11 cellular contexts compared by ENCODE assay signal in genomic region chr17:74833501-74834361, GRCh38. TPM values are rescaled to one million over a fixed set of nuclear protein-coding genes. Genes with fewer than 3 reads are reported as not detected.
A peak's percentile ranks its signal among the peaks of the same experiment; 100 is the strongest.
DNase-seq lines count a peak whose midpoint lies in the region; ATAC-seq and TF ChIP-seq lines count a peak whose summit lies in the region.
"Had no signal": no experiment of that assay in that cellular context is flagged by ENCODE, and none has a peak within 500 bp of the region (broad histone marks: within the 10 kb centered on the region; RNA-seq: fewer than 3 reads in every experiment).

No MANE protein-coding gene starts in this region.

- H3T11ph ChIP-seq in H9 (ENCODE audit: low read length): no peak overlapping the region

- H4K8ac ChIP-seq in H9 (replicated peaks; ENCODE audit: insufficient read length, low read depth, low read length): no peak overlapping the region

- H3K4me3 Mint-ChIP-seq in H9: no peak overlapping the region

- H3K4me1 ChIP-seq in H9 (ENCODE audit: insufficient read depth, low read length) (no peaks in the 10 kb centered on the region), esophagus squamous epithelium (no peaks in the 10 kb centered on the region)

- H3K9me3 ChIP-seq in H9 (ENCODE audit: control insufficient read depth, low read depth, low read length) (no peaks in the 10 kb centered on the region), esophagus squamous epithelium (no peaks in the 10 kb centered on the region)
- H3K9me3 ChIP-seq: Caco-2, heart left ventricle had no signal

- H3K23ac ChIP-seq in H9 (ENCODE audit: insufficient read length, low read depth, low read length): no peak overlapping the region

- H3K27me3 Mint-ChIP-seq in H9 (ENCODE audit: low read depth): peaks cover 3% of the 10 kb centered on the region

- no peak overlapping the region for H2AFZ ChIP-seq in H9 (ENCODE audit: low read length)

- no CpG with 5 or more reads among the region's 15 CpGs for WGBS in H9 (ENCODE audit: extremely low coverage, insufficient read length, low lambda C conversion rate)
- 79 to 83% methylated on average over 6 to 13 of the region's 15 CpGs for WGBS in esophagus squamous epithelium, 2 donors

- no peak overlapping the region for H3K4me2 ChIP-seq in H9 (ENCODE audit: insufficient read depth, insufficient read length, low read length)

- ATAC-seq in HG03196 (IDR thresholded peaks at IDR 0.05; ENCODE audit: unreplicated experiment): no peak

- H3K4ac ChIP-seq in H9 (ENCODE audit: low read depth, low read length): no peak overlapping the region

- H3K27ac ChIP-seq in H9 (ENCODE audit: insufficient read length, low read depth, low read length) (no peak overlapping the region), esophagus squamous epithelium (no peak overlapping the region)
- H3K27ac ChIP-seq: heart left ventricle had no signal

- intact Hi-C loops in esophagus squamous epithelium (cut with DNase I): no loop called here

- no peak for TF ChIP-seq POLR2A in esophagus squamous epithelium (IDR thresholded peaks at IDR 0.05)

- H2BK120ac ChIP-seq in H9 (ENCODE audit: low read depth, low read length, poor library complexity, severe bottlenecking): no peak overlapping the region

- H4K20me1 ChIP-seq in H9 (ENCODE audit: control insufficient read depth, insufficient read depth, insufficient read length): no peaks in the 10 kb centered on the region

- H3K9ac ChIP-seq in H9 (ENCODE audit: extremely low read depth, insufficient read length, low read length): no peak overlapping the region

- H3K27me3 ChIP-seq in H9 (ENCODE audit: insufficient read depth, low read length): no peaks in the 10 kb centered on the region
- H3K27me3 ChIP-seq in esophagus squamous epithelium: no peaks in the 10 kb centered on the region
- H3K27me3 ChIP-seq: heart left ventricle had no signal

- peaks cover 7 to 18% (median 17%) of the 10 kb centered on the region in 3 experiments; a peak in 6 of 7 replicates for H3K36me3 Mint-ChIP-seq in H9 (ENCODE audit: insufficient read depth in 1 of 3, low read depth in 3 of 3)

- TF ChIP-seq CTCF in H9 (conservative IDR thresholded peaks at IDR 0.05) (no peak), esophagus squamous epithelium (IDR thresholded peaks at IDR 0.05) (no peak)

- no peaks in the 10 kb centered on the region for H3K23me2 ChIP-seq in H9 (ENCODE audit: insufficient read length, low read depth, low read length, poor library complexity, severe bottlenecking)

- no peak overlapping the region for H3K4me3 ChIP-seq in esophagus squamous epithelium
- H3K4me3 ChIP-seq: heart left ventricle had no signal

- no peak overlapping the region for H4K5ac ChIP-seq in H9 (ENCODE audit: insufficient read length, low read depth, low read length)

- no peak overlapping the region for H2BK12ac ChIP-seq in H9 (ENCODE audit: insufficient read length, low read depth, low read length)

- no peaks in the 10 kb centered on the region for H3K9me3 Mint-ChIP-seq in H9

- no peak overlapping the region for H3K56ac ChIP-seq in H9 (ENCODE audit: insufficient read length, low read depth, low read length)

- DNase-seq in A172 (ENCODE audit: low spot score): peak; percentile 70
- peak; percentile 51 for DNase-seq in GM19240 (ENCODE audit: insufficient read length, low spot score)
- peak; percentile 43 for DNase-seq in SK-N-DZ (ENCODE audit: low spot score)
- peak; percentile 45 for DNase-seq in globus pallidus (ENCODE audit: low spot score)
- DNase-seq in H9: no peak
- no peak for DNase-seq in activated CD4-positive, alpha-beta T cell treated with anti-CD3 and anti-CD28 coated beads, Interleukin-2, amount 50 U/mL, for 4 hours
- no peak for DNase-seq in esophagus squamous epithelium (lab: John Stamatoyannopoulos, UW)
- DNase-seq: activated effector memory CD4-positive, alpha-beta T cell treated with anti-CD3 and anti-CD28 coated beads, Interleukin-2, amount 50 U/mL, for 16 hours; Caco-2 had no signal

- H2AK5ac ChIP-seq in H9 (ENCODE audit: insufficient read length, low read length): no peak overlapping the region

- no peak overlapping the region for H3K18ac ChIP-seq in H9 (ENCODE audit: insufficient read length, low read depth, low read length)

- no peak overlapping the region for H2BK15ac ChIP-seq in H9 (ENCODE audit: low read depth, low read length)

- H2BK5ac ChIP-seq in H9 (ENCODE audit: insufficient read length, low read length): no peak overlapping the region

- H3K4me1 Mint-ChIP-seq in H9: peaks cover 0 to 6% of the 10 kb centered on the region in 2 experiments; a peak in 1 of 4 replicates

- H3K27ac Mint-ChIP-seq in H9: no peak overlapping the region

- H3K36me3 ChIP-seq in esophagus squamous epithelium: peaks cover 6 to 58% (median 18%) of the 10 kb centered on the region in 3 donors

- H3K14ac ChIP-seq in H9 (ENCODE audit: insufficient read depth, low read length): no peak overlapping the region

- H4K91ac ChIP-seq in H9 (ENCODE audit: insufficient read length, low read depth, low read length): no peak overlapping the region

- no peak overlapping the region for H2BK20ac ChIP-seq in H9 (ENCODE audit: low read depth, low read length, poor library complexity, severe bottlenecking)

- H3K79me2 ChIP-seq in H9 (ENCODE audit: insufficient read depth, low read length): no peaks in the 10 kb centered on the region

- H3K79me1 ChIP-seq in H9 (ENCODE audit: insufficient read depth, low read depth, low read length, poor library complexity, severe bottlenecking): no peaks in the 10 kb centered on the region

RNA-seq across cellular contexts. Expression of gene GRIN2C, which starts 26.0 kb away (rescaled TPM):
- 0.05 and 0.69 TPM in 2 replicates for total RNA-seq in A172 (2014; rRNA removed; shearing (Covaris generic))
- polyA plus RNA-seq in SK-N-DZ (2014; cell fraction: cytosol; rRNA removed): 0.20 and 0.24 TPM in 2 replicates
- polyA plus RNA-seq in SK-N-DZ (2014; cell fraction: nucleus; rRNA removed): 1.0 TPM in 1 of 2 replicates, not detected in the other
- total RNA-seq in H9 (2021) (0.13 and 0.44 TPM in 2 replicates), esophagus squamous epithelium (1 to 10 TPM in 1 of 4 donors, under 1 TPM in 2, not detected in 1; 0.13 to 4.6 (median 0.19) TPM)

RNA-seq across cellular contexts. Expression of gene FDXR, which starts 39.1 kb away (rescaled TPM):
- total RNA-seq in A172 (2014; rRNA removed; shearing (Covaris generic)): 35.9 and 44.1 TPM in 2 replicates
- 12.8 and 14.1 TPM in 2 replicates for polyA plus RNA-seq in SK-N-DZ (2014; cell fraction: cytosol; rRNA removed)
- 11.5 and 18.8 TPM in 2 replicates for polyA plus RNA-seq in SK-N-DZ (2014; cell fraction: nucleus; rRNA removed)
- total RNA-seq in H9 (2021) (39.7 and 43.2 TPM in 2 replicates), esophagus squamous epithelium (10 to 100 TPM; 24.4 to 46.4 (median 32.4) TPM)

RNA-seq across cellular contexts. Expression of gene NAT9, which starts 57.6 kb away (rescaled TPM):
- 22.8 and 32.5 TPM in 2 replicates for total RNA-seq in A172 (2014; rRNA removed; shearing (Covaris generic))
- polyA plus RNA-seq in SK-N-DZ (2014; cell fraction: cytosol; rRNA removed): 71.2 and 88.7 TPM in 2 replicates
- 564 and 609 TPM in 2 replicates for polyA plus RNA-seq in SK-N-DZ (2014; cell fraction: nucleus; rRNA removed)
- total RNA-seq in H9 (2021) (53.5 and 63.5 TPM in 2 replicates), esophagus squamous epithelium (10 to 100 TPM; 17.3 to 29.8 (median 24.5) TPM)

RNA-seq across cellular contexts. Expression of gene FADS6, which starts 59.7 kb away (rescaled TPM):
- total RNA-seq in A172 (2014; rRNA removed; shearing (Covaris generic)): not detected in 2 replicates
- polyA plus RNA-seq in SK-N-DZ (2014; cell fraction: cytosol; rRNA removed): not detected in 2 replicates
- polyA plus RNA-seq in SK-N-DZ (2014; cell fraction: nucleus; rRNA removed): not detected in 2 replicates
- total RNA-seq in H9 (2021) (0.94 and 1.2 TPM in 2 replicates), esophagus squamous epithelium (1 to 10 TPM in 2 of 4 donors, under 1 TPM in 2; 0.19 to 6.0 (median 1.9) TPM)
- total RNA-seq: heart left ventricle had no signal
- polyA plus RNA-seq: heart left ventricle had no signal

Comparison
In these comparisons a context has a peak if more than half of its experiments do, and no peak if none do; other contexts are left out.
1. DNase-seq: peak in A172 (single experiment), GM19240 (single experiment), SK-N-DZ (single experiment) and globus pallidus (single experiment); none in H9 (single experiment), activated CD4-positive, alpha-beta T cell treated with anti-CD3 and anti-CD28 coated beads, Interleukin-2, amount 50 U/mL, for 4 hours (0 of 2) and esophagus squamous epithelium (single experiment).